ENCODE assay signal across 12 cellular contexts in the genomic region with DNA sequence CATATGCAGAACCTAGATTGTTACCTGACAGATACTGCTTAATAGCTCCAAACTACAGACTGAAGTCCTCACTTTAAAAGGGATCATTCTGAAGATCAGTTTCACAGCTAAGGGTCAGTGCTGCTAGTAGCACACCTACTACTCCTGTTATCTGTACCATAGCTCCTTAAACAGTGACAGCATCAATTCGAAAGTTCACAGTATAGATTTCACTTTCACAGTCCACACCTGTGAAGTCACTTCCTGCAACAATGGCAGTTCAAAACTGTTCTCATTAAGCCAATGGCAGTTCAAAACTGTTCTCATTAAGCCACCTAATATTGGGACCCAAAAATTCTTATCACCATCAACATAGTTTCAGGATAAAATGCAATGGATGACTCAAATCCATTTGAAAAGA. TPM values are rescaled to one million over a fixed set of nuclear protein-coding genes. Genes with fewer than 3 reads are reported as not detected.
DNase-seq lines count a peak whose midpoint lies in the region; ATAC-seq and TF ChIP-seq lines count a peak whose summit lies in the region.
"Had no signal": no experiment of that assay in that cellular context is flagged by ENCODE, and none has a peak within 500 bp of the region (broad histone marks: within the 10 kb centered on the region; RNA-seq: fewer than 3 reads in every experiment).

No MANE protein-coding gene starts in this region.

- peaks cover 32% of the 10 kb centered on the region for H3K4me1 Mint-ChIP-seq in CD4-positive, alpha-beta T cell (ENCODE audit: low read depth)
- H3K4me1 Mint-ChIP-seq: nephron had no signal

- no peaks in the 10 kb centered on the region for H3K36me3 Mint-ChIP-seq in CD4-positive, alpha-beta T cell (ENCODE audit: low read depth)

- DNase-seq in CD4-positive, alpha-beta T cell: no peak
- DNase-seq in NCI-H1105 treated with DMSO at 0.1 percent for 48 hours (lab: John Stamatoyannopoulos, UW) (no peak), NCI-H1105 (lab: John Stamatoyannopoulos, UW) (no peak), RWPE1 (ENCODE audit: low spot score) (no peak), NCI-H2171 (lab: John Stamatoyannopoulos, UW) (no peak)
- DNase-seq: H7, NCI-H1092 had no signal

- intact Hi-C loops in CD4-positive, alpha-beta T cell (cut with DNase I, micrococcal nuclease): no loop called here

- CTCF ChIA-PET in CD4-positive, alpha-beta T cell (lab: Charles Lee): interaction anchor here (3.1 kb wide), 1 partner anchor 11 kb away, joined by 19 read pairs; a partner anchor contains a TSS
- CTCF ChIA-PET in RWPE1 (lab: Yijun Ruan, JAX): interaction anchor here (0.7 kb wide), 1 partner anchor 353 kb away, joined by 4 read pairs; no protein-coding TSS in a partner anchor

- no peak overlapping the region for H3K27ac ChIP-seq in CD4-positive, alpha-beta T cell (ENCODE audit: low read depth, low read length)
- H3K27ac ChIP-seq in RWPE1: no peak overlapping the region
- H3K27ac ChIP-seq: BLaER1 had no signal

- no peaks in the 10 kb centered on the region for H3K27me3 Mint-ChIP-seq in CD4-positive, alpha-beta T cell

- no peak for ATAC-seq in CD4-positive, alpha-beta T cell (ENCODE audit: poor library complexity)
- ATAC-seq in GM18873 (IDR thresholded peaks at IDR 0.05; ENCODE audit: low FRiP score, unreplicated experiment) (peak; percentile 99), HG02588 (IDR thresholded peaks at IDR 0.05; ENCODE audit: unreplicated experiment) (peak; percentile 100), HG03460 (IDR thresholded peaks at IDR 0.05; ENCODE audit: unreplicated experiment) (peak; percentile 100)

- TF ChIP-seq CTCF in CD4-positive, alpha-beta T cell (IDR thresholded peaks at IDR 0.05): no peak
- no peak for TF ChIP-seq CTCF in RWPE1 (conservative IDR thresholded peaks at IDR 0.05; ENCODE audit: low read depth)

- H3K27ac Mint-ChIP-seq in CD4-positive, alpha-beta T cell: peak overlapping the region; percentile 53
- H3K27ac Mint-ChIP-seq: nephron had no signal

- POLR2A ChIA-PET in CD4-positive, alpha-beta T cell (lab: Charles Lee): interaction anchor here (1.7 kb wide), 1 partner anchor 11 kb away, joined by 7 read pairs; a partner anchor contains a TSS
- POLR2A ChIA-PET in RWPE1 (lab: Yijun Ruan, JAX; ENCODE audit: low non-redundant PET): no interaction called here

- H3K4me3 Mint-ChIP-seq in CD4-positive, alpha-beta T cell: no peak overlapping the region
- H3K4me3 Mint-ChIP-seq: nephron had no signal

- no peaks in the 10 kb centered on the region for H3K9me3 Mint-ChIP-seq in CD4-positive, alpha-beta T cell

- H3K27me3 ChIP-seq in CD4-positive, alpha-beta T cell (ENCODE audit: control insufficient read depth, insufficient read depth, low read length): no peaks in the 10 kb centered on the region
- H3K27me3 ChIP-seq: BLaER1 had no signal

- no peaks in the 10 kb centered on the region for H3K9me3 ChIP-seq in CD4-positive, alpha-beta T cell (ENCODE audit: control insufficient read depth, low read length)
- H3K9me3 ChIP-seq: BLaER1 had no signal

RNA-seq across cellular contexts. Expression of a gene that starts 10.7 kb away (rescaled TPM):
- 10 to 100 TPM; 52.8 to 53.7 TPM for total RNA-seq in CD4-positive, alpha-beta T cell
